ENCODE assay signal across 8 cellular contexts in the genomic region with DNA sequence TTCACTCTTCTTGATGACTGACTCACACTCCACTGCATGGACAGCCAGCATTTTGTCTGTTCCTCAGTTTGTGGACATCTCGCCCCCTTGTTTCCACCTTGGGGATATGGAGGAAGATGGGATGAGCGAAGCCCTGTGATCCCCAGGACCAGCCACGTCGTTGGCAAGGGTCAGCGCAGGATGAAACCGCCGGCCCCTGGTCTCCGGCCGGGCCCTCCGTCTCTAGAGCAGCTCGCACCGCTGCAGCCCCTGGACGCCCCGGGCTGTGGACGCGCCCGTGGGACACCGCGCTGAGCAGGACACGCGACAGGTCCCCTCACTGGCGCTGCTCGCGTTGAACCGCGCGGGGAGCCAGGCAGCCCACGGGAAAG. TPM values are rescaled to one million over a fixed set of nuclear protein-coding genes. Genes with fewer than 3 reads are reported as not detected.
A peak's percentile ranks its signal among the peaks of the same experiment; 100 is the strongest.
DNase-seq lines count a peak whose midpoint lies in the region; ATAC-seq and TF ChIP-seq lines count a peak whose summit lies in the region.

No MANE protein-coding gene starts in this region.

- H3K4me3 ChIP-seq in AG10803 (ENCODE audit: low read length), result peak overlapping the region; percentile 72
- peak overlapping the region in 3 of 4 donors; percentile 26 to 75 (median 30) for H3K4me3 ChIP-seq in adrenal gland

- no peaks in the 10 kb centered on the region for H3K36me3 ChIP-seq in adrenal gland (replicated peaks in 1 of 2)

- H3K4me1 ChIP-seq in adrenal gland (replicated peaks in 1 of 2), result peaks cover 0 to 19% of the 10 kb centered on the region in 2 donors

- H3K27me3 Mint-ChIP-seq in immature natural killer cell (ENCODE audit: low read depth in 3 of 3), result peaks cover 3 to 14% (median 13%) of the 10 kb centered on the region in 3 donors
- no peaks in the 10 kb centered on the region for H3K27me3 Mint-ChIP-seq in stimulated activated naive CD8-positive, alpha-beta T cell treated with anti-CD3 and anti-CD28 coated beads, Interleukin-15, amount 100 ng/mL, for 72 hours

- no peaks in the 10 kb centered on the region for H3K27me3 ChIP-seq in adrenal gland

- WGBS in adrenal gland, 4 donors, result 0 to 7% (median 2%) methylated on average over 1 to 28 of the region's 28 CpGs

- intact Hi-C loops in adrenal gland (cut with DNase I), result no loop called here

- no peaks in the 10 kb centered on the region for H3K9me3 ChIP-seq in adrenal gland (replicated peaks in 1 of 3)

- no peak for TF ChIP-seq POLR2A in adrenal gland (IDR thresholded peaks at IDR 0.05)

- TF ChIP-seq CTCF in AG10803 (conservative IDR thresholded peaks at IDR 0.05; ENCODE audit: low read length), result no peak; the same call in 1 of the 2 replicates
- no peak for TF ChIP-seq CTCF in adrenal gland (IDR thresholded peaks at IDR 0.05)

- H3K36me3 Mint-ChIP-seq in immature natural killer cell, result no peaks in the 10 kb centered on the region

- peak overlapping the region in 3 of 5 donors; percentile 21 to 83 (median 69) for H3K27ac ChIP-seq in adrenal gland

- DNase-seq in AG10803 (ENCODE audit: low read depth), result no peak
- peak in 5 of 7 donors; percentile 19 to 62 (median 32) for DNase-seq in adrenal gland
- no peak for DNase-seq in immature natural killer cell
- no peak for DNase-seq in stimulated activated naive CD8-positive, alpha-beta T cell treated with anti-CD3 and anti-CD28 coated beads, Interleukin-15, amount 100 ng/mL, for 72 hours
- DNase-seq in stimulated activated CD4-positive, alpha-beta T cell treated with anti-CD3 and anti-CD28 coated beads, Interleukin-12 subunit alpha, Interleukin-12 subunit beta, amount 100 ng/mL, for 4 hours, result no peak
- DNase-seq in NCI-H187 (lab: John Stamatoyannopoulos, UW), result no peak

- H3K4me3 Mint-ChIP-seq in immature natural killer cell, result peak overlapping the region; percentile 78 to 88 (median 84)
- H3K4me3 Mint-ChIP-seq in stimulated activated naive CD8-positive, alpha-beta T cell treated with anti-CD3 and anti-CD28 coated beads, Interleukin-15, amount 100 ng/mL, for 72 hours, result peak overlapping the region; percentile 93 to 96

- ATAC-seq in GM19372 (IDR thresholded peaks at IDR 0.05; ENCODE audit: low read depth, unreplicated experiment) (peak; percentile 19), HG03469 (IDR thresholded peaks at IDR 0.05; ENCODE audit: unreplicated experiment) (peak; percentile 5)
- peak; percentile 52 for ATAC-seq in stimulated activated naive CD8-positive, alpha-beta T cell treated with anti-CD3 and anti-CD28 coated beads, Interleukin-15, amount 100 ng/mL, for 72 hours

- H3K27ac Mint-ChIP-seq in immature natural killer cell, result peak overlapping the region; percentile 68 to 90 (median 82)
- peak overlapping the region; percentile 86 to 92 for H3K27ac Mint-ChIP-seq in stimulated activated naive CD8-positive, alpha-beta T cell treated with anti-CD3 and anti-CD28 coated beads, Interleukin-15, amount 100 ng/mL, for 72 hours

- no peaks in the 10 kb centered on the region for H3K9me3 Mint-ChIP-seq in immature natural killer cell
- no peaks in the 10 kb centered on the region for H3K9me3 Mint-ChIP-seq in stimulated activated naive CD8-positive, alpha-beta T cell treated with anti-CD3 and anti-CD28 coated beads, Interleukin-15, amount 100 ng/mL, for 72 hours

- H3K4me1 Mint-ChIP-seq in immature natural killer cell, result peaks cover 26% of the 10 kb centered on the region in 2 donors
- peaks cover 53% of the 10 kb centered on the region for H3K4me1 Mint-ChIP-seq in stimulated activated naive CD8-positive, alpha-beta T cell treated with anti-CD3 and anti-CD28 coated beads, Interleukin-15, amount 100 ng/mL, for 72 hours

RNA-seq across cellular contexts. Expression of a gene that starts 0.6 kb away (rescaled TPM):
- total RNA-seq in adrenal gland, result 10 to 100 TPM; 11.8 to 40.2 (median 21.8) TPM
- polyA plus RNA-seq in adrenal gland (10 to 100 TPM; 17.4 to 49.1 (median 34.0) TPM), immature natural killer cell (10 to 100 TPM in 1 of 3 donors, 1 to 10 TPM in 2; 1.0 to 29.0 (median 8.7) TPM)

Comparison
In these comparisons a context has a peak if more than half of its experiments do, and no peak if none do; other contexts are left out.
1. DNase-seq: peak in adrenal gland (5 of 7); none in AG10803 (single experiment), immature natural killer cell (0 of 3), stimulated activated naive CD8-positive, alpha-beta T cell treated with anti-CD3 and anti-CD28 coated beads, Interleukin-15, amount 100 ng/mL, for 72 hours (0 of 2), stimulated activated CD4-positive, alpha-beta T cell treated with anti-CD3 and anti-CD28 coated beads, Interleukin-12 subunit alpha, Interleukin-12 subunit beta, amount 100 ng/mL, for 4 hours (single experiment) and NCI-H187 (0 of 2).
2. Peak in every context shown above with its lines, with median percentiles within 50 percentile points of each other: ATAC-seq.